9 cellular contexts compared by ENCODE assay signal in genomic region chr17:2243953-2244352, GRCh38. TPM values are rescaled to one million over a fixed set of nuclear protein-coding genes. Genes with fewer than 3 reads are reported as not detected.
A peak's percentile ranks its signal among the peaks of the same experiment; 100 is the strongest.
DNase-seq lines count a peak whose midpoint lies in the region; TF ChIP-seq lines count a peak whose summit lies in the region.
"Had no signal": no experiment of that assay in that cellular context is flagged by ENCODE, and none has a peak within 500 bp of the region (broad histone marks: within the 10 kb centered on the region; RNA-seq: fewer than 3 reads in every experiment).

No MANE protein-coding gene starts in this region.

- peak overlapping the region in 1 of 3 donors; percentile 33 for H3K9ac ChIP-seq in skeletal muscle tissue (ENCODE audit: low read depth in 1 of 3, low read length in 3 of 3)

- H3K9me3 ChIP-seq in SJCRH30 (replicated peaks) (no peaks in the 10 kb centered on the region), skeletal muscle tissue (ENCODE audit: control insufficient read depth in 3 of 3, low read length in 3 of 3) (no peaks in the 10 kb centered on the region), Caco-2 (no peaks in the 10 kb centered on the region)
- H3K9me3 ChIP-seq: MG63 had no signal

- POLR2A ChIA-PET in Caco-2 (lab: Charles Lee) = no interaction called here

- H3K27me3 ChIP-seq in SJCRH30 (no peaks in the 10 kb centered on the region), skeletal muscle tissue (ENCODE audit: control insufficient read depth in 3 of 3, insufficient read depth in 3 of 3, low read length in 3 of 3) (no peaks in the 10 kb centered on the region), Caco-2 (replicated peaks; ENCODE audit: control insufficient read depth, insufficient read depth, low read length) (no peaks in the 10 kb centered on the region)
- H3K27me3 ChIP-seq: MG63 had no signal

- no TSS peak for BruUV-seq in Caco-2 (replicated peaks; lab: Mats Ljungman, UMichigan)

- no peak overlapping the region for H3K27ac ChIP-seq in SJCRH30
- peak overlapping the region; percentile 72 for H3K27ac ChIP-seq in skeletal muscle tissue (ENCODE audit: low read depth, low read length)

- no peak overlapping the region for H3K4me3 Mint-ChIP-seq in Caco-2 (ENCODE audit: unreplicated experiment)
- H3K4me3 Mint-ChIP-seq in endothelial cell (ENCODE audit: unreplicated experiment) = no peak overlapping the region

- no peak overlapping the region for H3K27ac Mint-ChIP-seq in Caco-2 (ENCODE audit: unreplicated experiment)
- no peak overlapping the region for H3K27ac Mint-ChIP-seq in endothelial cell (ENCODE audit: unreplicated experiment)

- H3K36me3 ChIP-seq in SJCRH30 (no peaks in the 10 kb centered on the region), skeletal muscle tissue (ENCODE audit: control insufficient read depth in 3 of 3, insufficient read depth in 3 of 3, low read length in 3 of 3) (peaks cover 0 to 6% (median 5%) of the 10 kb centered on the region in 3 donors), Caco-2 (ENCODE audit: control insufficient read depth, insufficient read depth, low read length) (no peaks in the 10 kb centered on the region; the same call in 1 of the 2 replicates)
- H3K36me3 ChIP-seq: MG63 had no signal

- DNase-seq in EH (ENCODE audit: low read depth) (peak; percentile 66), SJCRH30 (peak; percentile 27 to 46), fibroblast of the aortic adventitia (ENCODE audit: low read depth) (peak; percentile 63), Caco-2 (no peak), endothelial cell (ENCODE audit: low spot score) (no peak), midbrain (lab: John Stamatoyannopoulos, UW) (no peak)

- H3K4me1 ChIP-seq in SJCRH30 (peaks cover 10% of the 10 kb centered on the region), skeletal muscle tissue (ENCODE audit: control insufficient read depth in 3 of 3, insufficient read depth in 3 of 3, low read length in 3 of 3) (peaks cover 22% of the 10 kb centered on the region in 3 donors), Caco-2 (no peaks in the 10 kb centered on the region)

- H3K36me3 Mint-ChIP-seq in Caco-2 (ENCODE audit: insufficient read depth, unreplicated experiment) (peaks cover 26% of the 10 kb centered on the region), endothelial cell (ENCODE audit: low read depth, unreplicated experiment) (peaks cover 20% of the 10 kb centered on the region)

- H3K4me1 Mint-ChIP-seq in Caco-2 (ENCODE audit: low read depth, unreplicated experiment) (no peaks in the 10 kb centered on the region), endothelial cell (ENCODE audit: unreplicated experiment) (peaks cover 7% of the 10 kb centered on the region)

- CTCF ChIA-PET in Caco-2 (lab: Charles Lee) = interaction anchor here (0.9 to 1.7 kb wide), 6 partner anchors 16 to 335 kb away, joined by 3 to 57 read pairs (median 6); partner anchors contain the start of genes HIC1, SMG6 and SRR

- intact Hi-C loops in Caco-2 (cut with micrococcal nuclease; ENCODE audit: unreplicated experiment) = loop anchor here (1.0 to 10.0 kb wide), 2 partner anchors 149 to 191 kb away; no protein-coding TSS in a partner anchor

- no peak for TF ChIP-seq CTCF in fibroblast of the aortic adventitia (IDR thresholded peaks at IDR 0.05; ENCODE audit: insufficient read depth, low read length)
- TF ChIP-seq CTCF in Caco-2 (IDR thresholded peaks at IDR 0.05; ENCODE audit: insufficient read depth in 1 of 2, low read depth in 1 of 2, low read length in 1 of 2, severe bottlenecking in 1 of 2, unreplicated experiment in 1 of 2) = no peak
- TF ChIP-seq CTCF in endothelial cell (IDR thresholded peaks at IDR 0.05; ENCODE audit: unreplicated experiment) = no peak

- H3K27me3 Mint-ChIP-seq in Caco-2 (ENCODE audit: insufficient read depth, unreplicated experiment) (no peaks in the 10 kb centered on the region), endothelial cell (ENCODE audit: unreplicated experiment) (peaks cover 1% of the 10 kb centered on the region)

- H3K4me3 ChIP-seq in SJCRH30 = no peak overlapping the region
- peak overlapping the region; percentile 40 for H3K4me3 ChIP-seq in fibroblast of the aortic adventitia (ENCODE audit: low read depth, low read length)
- no peak overlapping the region for H3K4me3 ChIP-seq in skeletal muscle tissue (ENCODE audit: low read length in 3 of 3)
- no peak overlapping the region for H3K4me3 ChIP-seq in Caco-2 (ENCODE audit: low read depth, low read length)
- H3K4me3 ChIP-seq: MG63 had no signal

- H3K9me3 Mint-ChIP-seq in Caco-2 (ENCODE audit: unreplicated experiment) = no peaks in the 10 kb centered on the region
- no peaks in the 10 kb centered on the region for H3K9me3 Mint-ChIP-seq in endothelial cell (ENCODE audit: unreplicated experiment)
- H3K9me3 Mint-ChIP-seq: activated T-helper 2 cell treated with anti-CD3 and anti-CD28 coated beads, Interferon-gamma antibody, Interleukin-2, Interleukin-4, amounts not matched to agents 10 μg/mL and 5 μg/mL and 100 μg/mL, durations not matched to agents 14 hours and 24 hours and 36 hours had no signal

RNA-seq across cellular contexts. Expression of gene SMG6, which starts 59.6 kb away (rescaled TPM):
- 10.5 and 13.0 TPM in 2 replicates for total RNA-seq in SJCRH30 (2014; rRNA removed; shearing (Covaris generic))
- total RNA-seq in fibroblast of the aortic adventitia (ENCODE audit: low replicate concordance) (37.5 and 49.3 TPM in 2 replicates), skeletal muscle tissue (13.6 TPM), Caco-2 (2022) (33.8 and 35.3 TPM in 2 replicates), endothelial cell (ENCODE audit: unreplicated experiment) (38.1 TPM)

RNA-seq across cellular contexts. Expression of gene SRR, which starts 59.8 kb away (rescaled TPM):
- total RNA-seq in SJCRH30 (2014; rRNA removed; shearing (Covaris generic)) = 6.3 and 8.7 TPM in 2 replicates
- total RNA-seq in fibroblast of the aortic adventitia (ENCODE audit: low replicate concordance) (9.1 and 29.4 TPM in 2 replicates), skeletal muscle tissue (17.2 TPM), Caco-2 (2022) (15.2 and 18.2 TPM in 2 replicates), endothelial cell (ENCODE audit: unreplicated experiment) (27.8 TPM)

Comparison
In these comparisons a context has a peak if more than half of its experiments do, and no peak if none do; other contexts are left out.
1. DNase-seq: peak in EH (single experiment), SJCRH30 (2 of 2) and fibroblast of the aortic adventitia (single experiment); none in Caco-2 (0 of 2), endothelial cell (single experiment) and midbrain (single experiment).